1 cellular context compared by ENCODE assay signal in genomic region chr3:52245322-52246263, GRCh38.
TF ChIP-seq lines count a peak whose summit lies in the region.

Gene PPM1M, plus strand, starts transcription at chr3:52245759. Its CDS starts 66 bp downstream, at chr3:52245825.

TF ChIP-seq in SK-N-SH, 30 proteins besides CTCF, POLR2A, EP300 and RAD21 (continued from another document):
- TF ChIP-seq RCOR1 (IDR thresholded peaks at IDR 0.05; ENCODE audit: low read length), result no peak
- TF ChIP-seq NRF1 (IDR thresholded peaks at IDR 0.05; ENCODE audit: low read depth, low read length), result 0 out of 2 replicates have a peak, but pooled peaks have one; percentile 22
- TF ChIP-seq SIN3A (IDR thresholded peaks at IDR 0.05; ENCODE audit: borderline replicate concordance, low read depth, low read length), result no peak
- no peak for TF ChIP-seq USF2 (IDR thresholded peaks at IDR 0.05; ENCODE audit: borderline replicate concordance, low read depth, low read length)
